In genomic region chr1:61149010-61149860, GRCh38 we compare ENCODE assay signal across 21 cellular contexts.
DNase-seq lines count a peak whose midpoint lies in the region; ATAC-seq, FAIRE-seq and TF ChIP-seq lines count a peak whose summit lies in the region.
"Had no signal": no experiment of that assay in that cellular context is flagged by ENCODE, and none has a peak within 500 bp of the region (broad histone marks: within the 10 kb centered on the region; RNA-seq: fewer than 3 reads in every experiment).

No MANE protein-coding gene starts in this region.

- ATAC-seq in left colon = peak; percentile 35
- no peak for ATAC-seq in GM19463 (IDR thresholded peaks at IDR 0.05; ENCODE audit: unreplicated experiment)
- ATAC-seq in GM21423 (IDR thresholded peaks at IDR 0.05; ENCODE audit: unreplicated experiment) = no peak
- ATAC-seq: GM12878, T-helper 17 cell had no signal

- POLR2A ChIA-PET in HEK293T (lab: Yijun Ruan, JAX) = no interaction called here

- FAIRE-seq in bronchial epithelial cell (lab: Jason Lieb, UNC) = peak; percentile 79
- FAIRE-seq: GM12878 had no signal

- intact Hi-C loops in left colon (cut with DNase I, micrococcal nuclease) = no loop called here

- TF ChIP-seq CTCF in bronchial epithelial cell (IDR thresholded peaks at IDR 0.05; ENCODE audit: insufficient read depth, low read length, severe bottlenecking) = no peak

- H3K27me3 ChIP-seq in bronchial epithelial cell (ENCODE audit: control insufficient read depth, insufficient read depth, low read length) = no peaks in the 10 kb centered on the region
- H3K27me3 ChIP-seq: adrenal gland, uterus had no signal

- CTCF ChIA-PET in HEK293T (lab: Yijun Ruan, JAX) = interaction anchor here (0.6 kb wide), 1 partner anchor 9 kb away, joined by 3 read pairs; no protein-coding TSS in a partner anchor

- no peak overlapping the region for H3K4me3 ChIP-seq in bronchial epithelial cell (ENCODE audit: low read depth, low read length)
- H3K4me3 ChIP-seq: adrenal gland, GM12878, smooth muscle cell, uterus had no signal

- DNase-seq in DMS53 (lab: John Stamatoyannopoulos, UW) (peak; percentile 71), HEK293T (ENCODE audit: extremely low spot score) (no peak), bronchial epithelial cell (ENCODE audit: low read depth) (peak; percentile 99), left colon (no peak), retina (no peak)
- DNase-seq: activated effector memory CD4-positive, alpha-beta T cell treated with anti-CD3 and anti-CD28 coated beads, Interleukin-2, amount 50 U/mL, for 16 hours; adrenal gland; cortex of kidney; head of caudate nucleus; Kasumi-1; mesendoderm; naive B cell; NCI-H1092; NCI-H187; nucleus accumbens; T-helper 17 cell; uterus had no signal

- H3K36me3 ChIP-seq in bronchial epithelial cell (ENCODE audit: control insufficient read depth, insufficient read depth, low read length) = peaks cover 4% of the 10 kb centered on the region
- H3K36me3 ChIP-seq: adrenal gland, uterus had no signal

TF ChIP-seq in HEK293T, 16 proteins besides CTCF, POLR2A, EP300 and RAD21:
- TF ChIP-seq BHLHE40 (IDR thresholded peaks at IDR 0.05; ENCODE audit: borderline replicate concordance) (no peak), FOXM1 (IDR thresholded peaks at IDR 0.05; ENCODE audit: borderline replicate concordance) (0 out of 2 replicates have a peak, but pooled peaks have one; percentile 13)

Comparison
In these comparisons a context has a peak if more than half of its experiments do, and no peak if none do; other contexts are left out.
1. DNase-seq: peak in DMS53 (single experiment) and bronchial epithelial cell (single experiment); none in HEK293T (single experiment), left colon (0 of 2) and retina (single experiment).